ENCODE assay signal across 12 cellular contexts in genomic region chr14:54673193-54674121, GRCh38.
DNase-seq lines count a peak whose midpoint lies in the region; ATAC-seq and TF ChIP-seq lines count a peak whose summit lies in the region.
"Had no signal": no experiment of that assay in that cellular context is flagged by ENCODE, and none has a peak within 500 bp of the region (broad histone marks: within the 10 kb centered on the region; RNA-seq: fewer than 3 reads in every experiment).

No MANE protein-coding gene starts in this region.

- no peak for DNase-seq in AG04450 (ENCODE audit: low read depth, low spot score)
- no peak for DNase-seq in WTC11 (ENCODE audit: low spot score)
- DNase-seq in Right ventricle myocardium superior: no peak
- no peak for DNase-seq in osteoblast (ENCODE audit: insufficient read length, low spot score, missing footprints)
- DNase-seq in hepatic stellate cell (ENCODE audit: low spot score): no peak
- DNase-seq in activated T-helper 1 cell treated with anti-CD3 and anti-CD28 coated beads, Interleukin-12 subunit alpha, Interleukin-12 subunit beta, Interleukin-2, Interleukin-4 antibody, amounts not matched to agents 30 ng/mL and 10 ng/mL and 1 ng/mL, durations not matched to agents 14 hours and 24 hours and 36 hours (ENCODE audit: low spot score): no peak
- no peak for DNase-seq in NCI-H774 (lab: John Stamatoyannopoulos, UW)
- DNase-seq: AML-193, GF-D8, NCI-H1436 had no signal

- ATAC-seq in WTC11 (peak; percentile 72), Right ventricle myocardium superior (ENCODE audit: poor library complexity) (peak; percentile 19), GM21381 (IDR thresholded peaks at IDR 0.05; ENCODE audit: unreplicated experiment) (no peak)
- ATAC-seq: Panc1 had no signal

- H3K27me3 Mint-ChIP-seq in WTC11 (ENCODE audit: low read depth): no peaks in the 10 kb centered on the region
- peaks cover 55% of the 10 kb centered on the region for H3K27me3 Mint-ChIP-seq in activated T-helper 1 cell treated with anti-CD3 and anti-CD28 coated beads, Interleukin-12 subunit alpha, Interleukin-12 subunit beta, Interleukin-2, Interleukin-4 antibody, amounts not matched to agents 30 ng/mL and 10 ng/mL and 1 ng/mL, durations not matched to agents 14 hours and 24 hours and 36 hours (ENCODE audit: insufficient read depth)

- no peaks in the 10 kb centered on the region for H3K9me3 ChIP-seq in AG04450 (ENCODE audit: control insufficient read depth, insufficient read depth, low read length)
- no peaks in the 10 kb centered on the region for H3K9me3 ChIP-seq in osteoblast (ENCODE audit: low read depth, low read length)

- no peaks in the 10 kb centered on the region for H3K9me3 Mint-ChIP-seq in WTC11
- no peaks in the 10 kb centered on the region for H3K9me3 Mint-ChIP-seq in activated T-helper 1 cell treated with anti-CD3 and anti-CD28 coated beads, Interleukin-12 subunit alpha, Interleukin-12 subunit beta, Interleukin-2, Interleukin-4 antibody, amounts not matched to agents 30 ng/mL and 10 ng/mL and 1 ng/mL, durations not matched to agents 14 hours and 24 hours and 36 hours

- peaks cover 44% of the 10 kb centered on the region for H3K4me1 ChIP-seq in osteoblast (ENCODE audit: insufficient read depth, low read length)

- peak overlapping the region; percentile 24 for H3K4me2 ChIP-seq in osteoblast (ENCODE audit: insufficient read depth, low read length)

- H4K20me1 ChIP-seq in osteoblast (ENCODE audit: insufficient read depth, low read length): peaks cover 14% of the 10 kb centered on the region

- intact Hi-C loops in Right ventricle myocardium superior (cut with DNase I): loop anchor here (5.0 kb wide), 1 partner anchor 106 kb away; the partner anchor contains the start of gene SAMD4A
- intact Hi-C loops in activated T-helper 1 cell treated with anti-CD3 and anti-CD28 coated beads, Interleukin-12 subunit alpha, Interleukin-12 subunit beta, Interleukin-2, Interleukin-4 antibody, amounts not matched to agents 30 ng/mL and 10 ng/mL and 1 ng/mL, durations not matched to agents 14 hours and 24 hours and 36 hours (cut with micrococcal nuclease): loop anchor here (5.0 kb wide), 1 partner anchor 46 kb away; no protein-coding TSS in a partner anchor

- no peaks in the 10 kb centered on the region for H3K36me3 ChIP-seq in osteoblast (ENCODE audit: insufficient read depth, low read length)

- TF ChIP-seq CTCF in AG04450 (IDR thresholded peaks at IDR 0.05; ENCODE audit: low read depth, low read length) (no peak), WTC11 (IDR thresholded peaks at IDR 0.05) (no peak), osteoblast (IDR thresholded peaks at IDR 0.05; ENCODE audit: extremely low read depth, low read depth, low read length) (no peak)

- no peak overlapping the region for H3K4me3 ChIP-seq in AG04450 (ENCODE audit: low read depth, low read length)
- H3K4me3 ChIP-seq in osteoblast (ENCODE audit: insufficient read depth, low read length): no peak overlapping the region

- peak overlapping the region; percentile 16; the same call in 1 of the 2 replicates for H3K4me3 Mint-ChIP-seq in WTC11
- no peak overlapping the region for H3K4me3 Mint-ChIP-seq in activated T-helper 1 cell treated with anti-CD3 and anti-CD28 coated beads, Interleukin-12 subunit alpha, Interleukin-12 subunit beta, Interleukin-2, Interleukin-4 antibody, amounts not matched to agents 30 ng/mL and 10 ng/mL and 1 ng/mL, durations not matched to agents 14 hours and 24 hours and 36 hours

- peaks cover 37% of the 10 kb centered on the region for H3K79me2 ChIP-seq in osteoblast (ENCODE audit: insufficient read depth, low read length)

- POLR2A ChIA-PET in AG04450 (lab: Yijun Ruan, JAX): no interaction called here
- POLR2A ChIA-PET in WTC11 (lab: Charles Lee): no interaction called here

- H3K36me3 Mint-ChIP-seq in WTC11: no peaks in the 10 kb centered on the region
- peaks cover 3% of the 10 kb centered on the region for H3K36me3 Mint-ChIP-seq in activated T-helper 1 cell treated with anti-CD3 and anti-CD28 coated beads, Interleukin-12 subunit alpha, Interleukin-12 subunit beta, Interleukin-2, Interleukin-4 antibody, amounts not matched to agents 30 ng/mL and 10 ng/mL and 1 ng/mL, durations not matched to agents 14 hours and 24 hours and 36 hours (ENCODE audit: low read depth)

- H3K27ac ChIP-seq in AG04450 (ENCODE audit: low read depth, low read length): peak overlapping the region; percentile 74
- H3K27ac ChIP-seq in osteoblast (ENCODE audit: low read depth, low read length): peak overlapping the region; percentile 29

- CTCF ChIA-PET in AG04450 (lab: Charles Lee): interaction anchor here (0.8 to 1.1 kb wide), 4 partner anchors 18 to 109 kb away, joined by 3 to 4 read pairs (median 3); no protein-coding TSS in a partner anchor
- CTCF ChIA-PET in WTC11 (lab: Charles Lee): interaction anchor here (1.1 to 2.0 kb wide), 3 partner anchors 10 to 100 kb away, joined by 3 to 15 read pairs (median 10); no protein-coding TSS in a partner anchor

- H3K4me1 Mint-ChIP-seq in WTC11: peaks cover 79% of the 10 kb centered on the region
- peaks cover 40% of the 10 kb centered on the region for H3K4me1 Mint-ChIP-seq in activated T-helper 1 cell treated with anti-CD3 and anti-CD28 coated beads, Interleukin-12 subunit alpha, Interleukin-12 subunit beta, Interleukin-2, Interleukin-4 antibody, amounts not matched to agents 30 ng/mL and 10 ng/mL and 1 ng/mL, durations not matched to agents 14 hours and 24 hours and 36 hours (ENCODE audit: low read depth)

- no peaks in the 10 kb centered on the region for H3K27me3 ChIP-seq in AG04450 (ENCODE audit: control insufficient read depth, insufficient read depth, low read length)
- no peaks in the 10 kb centered on the region for H3K27me3 ChIP-seq in osteoblast (ENCODE audit: insufficient read depth, low read length)

- H3K27ac Mint-ChIP-seq in WTC11: peak overlapping the region; percentile 92
- no peak overlapping the region for H3K27ac Mint-ChIP-seq in activated T-helper 1 cell treated with anti-CD3 and anti-CD28 coated beads, Interleukin-12 subunit alpha, Interleukin-12 subunit beta, Interleukin-2, Interleukin-4 antibody, amounts not matched to agents 30 ng/mL and 10 ng/mL and 1 ng/mL, durations not matched to agents 14 hours and 24 hours and 36 hours

- H2AFZ ChIP-seq in osteoblast (ENCODE audit: low read length): no peak overlapping the region

TF ChIP-seq in WTC11, 78 proteins besides CTCF, POLR2A, EP300 and RAD21 (continues in another document):
- no peak for TF ChIP-seq USF2 (CRISPR knock-in tag; IDR thresholded peaks at IDR 0.05)
- TF ChIP-seq ZMAT4 (CRISPR knock-in tag; IDR thresholded peaks at IDR 0.05): no peak
- TF ChIP-seq JUN (CRISPR knock-in tag; IDR thresholded peaks at IDR 0.05): no peak
- TF ChIP-seq AR (CRISPR knock-in tag; IDR thresholded peaks at IDR 0.05): no peak
- TF ChIP-seq PREB (CRISPR knock-in tag; IDR thresholded peaks at IDR 0.05; ENCODE audit: borderline replicate concordance): no peak
